29 cellular contexts compared by ENCODE assay signal in genomic region chr11:10495464-10495786, GRCh38. TPM values are rescaled to one million over a fixed set of nuclear protein-coding genes. Genes with fewer than 3 reads are reported as not detected.
"Had no signal": no experiment of that assay in that cellular context is flagged by ENCODE, and none has a peak within 500 bp of the region (broad histone marks: within the 10 kb centered on the region; RNA-seq: fewer than 3 reads in every experiment).

No MANE protein-coding gene starts in this region.

- H3K4me3 Mint-ChIP-seq: activated naive CD8-positive, alpha-beta T cell; dendritic cell treated with granulocyte-macrophage colony-stimulating factor and Interleukin-4, amounts not matched to agents 40 ng/mL and 50 ng/mL, for 4 days; memory B cell; stimulated activated effector memory CD8-positive, alpha-beta T cell treated with anti-CD3 and anti-CD28 coated beads, Interleukin-12 subunit alpha, Interleukin-12 subunit beta, amount 100 ng/mL, for 72 hours; T-cell; T-helper 2 cell treated with Interferon-gamma antibody and Interleukin-4, amounts not matched to agents 5 μg/mL and 100 μg/mL, for 36 hours had no signal

- FAIRE-seq: small intestine, TTC549 had no signal

- H3K9me3 Mint-ChIP-seq: dendritic cell treated with granulocyte-macrophage colony-stimulating factor and Interleukin-4, amounts not matched to agents 40 ng/mL and 50 ng/mL, for 4 days; memory B cell; stimulated activated effector memory CD8-positive, alpha-beta T cell treated with anti-CD3 and anti-CD28 coated beads, Interleukin-12 subunit alpha, Interleukin-12 subunit beta, amount 100 ng/mL, for 72 hours; T-cell; T-helper 2 cell treated with Interferon-gamma antibody and Interleukin-4, amounts not matched to agents 5 μg/mL and 100 μg/mL, for 36 hours had no signal

- H3K27ac Mint-ChIP-seq: activated naive CD8-positive, alpha-beta T cell; dendritic cell treated with granulocyte-macrophage colony-stimulating factor and Interleukin-4, amounts not matched to agents 40 ng/mL and 50 ng/mL, for 4 days; memory B cell; T-cell; T-helper 2 cell treated with Interferon-gamma antibody and Interleukin-4, amounts not matched to agents 5 μg/mL and 100 μg/mL, for 36 hours had no signal

- H3K9me3 ChIP-seq: adrenal gland, ascending aorta, right lobe of liver, testis, upper lobe of left lung had no signal

- ATAC-seq: left ventricle myocardium superior; right lobe of liver; SK-N-SH treated with all-trans-retinoic acid at 6 μM for 48 hours; stimulated activated effector memory CD8-positive, alpha-beta T cell treated with anti-CD3 and anti-CD28 coated beads, Interleukin-12 subunit alpha, Interleukin-12 subunit beta, amount 100 ng/mL, for 72 hours; T-cell had no signal

- H3K27me3 Mint-ChIP-seq: activated naive CD8-positive, alpha-beta T cell; dendritic cell treated with granulocyte-macrophage colony-stimulating factor and Interleukin-4, amounts not matched to agents 40 ng/mL and 50 ng/mL, for 4 days; memory B cell; T-cell had no signal

- H3K27me3 ChIP-seq: adrenal gland, ascending aorta, brain microvascular endothelial cell, right lobe of liver, testis, upper lobe of left lung had no signal

- DNase-seq: activated CD4-positive, alpha-beta T cell treated with anti-CD3 and anti-CD28 coated beads for 1 hour; activated CD4-positive, alpha-beta T cell treated with anti-CD3 and anti-CD28 coated beads, Interleukin-2, amount 50 U/mL, for 1 hour; activated T-cell treated with anti-CD3 and anti-CD28 coated beads for 4 hours; brain microvascular endothelial cell; caudate nucleus; effector CD4-positive, alpha-beta T cell; erythroblast; foreskin melanocyte; glutamatergic neuron; hypothalamus; left ventricle myocardium superior; occipital lobe; small intestine; stimulated activated CD4-positive, alpha-beta T cell treated with anti-CD3 and anti-CD28 coated beads, Interleukin-2, amount 100 ng/mL, for 24 hours; testis; upper lobe of left lung; WERI-Rb-1 had no signal

- H3K4me1 Mint-ChIP-seq: stimulated activated effector memory CD8-positive, alpha-beta T cell treated with anti-CD3 and anti-CD28 coated beads, Interleukin-12 subunit alpha, Interleukin-12 subunit beta, amount 100 ng/mL, for 72 hours; T-cell had no signal

- H3K36me3 ChIP-seq: right lobe of liver had no signal

- H3K4me3 ChIP-seq: adrenal gland, ascending aorta, right lobe of liver, testis, upper lobe of left lung had no signal

- H3K27ac ChIP-seq: adrenal gland, ascending aorta, brain microvascular endothelial cell, right lobe of liver, testis, upper lobe of left lung, WERI-Rb-1 had no signal

RNA-seq across cellular contexts. Expression of gene AMPD3, which starts 40.4 kb away (rescaled TPM):
- polyA plus RNA-seq: neural cell had no signal
